8 cellular contexts compared by ENCODE assay signal in the genomic region with DNA sequence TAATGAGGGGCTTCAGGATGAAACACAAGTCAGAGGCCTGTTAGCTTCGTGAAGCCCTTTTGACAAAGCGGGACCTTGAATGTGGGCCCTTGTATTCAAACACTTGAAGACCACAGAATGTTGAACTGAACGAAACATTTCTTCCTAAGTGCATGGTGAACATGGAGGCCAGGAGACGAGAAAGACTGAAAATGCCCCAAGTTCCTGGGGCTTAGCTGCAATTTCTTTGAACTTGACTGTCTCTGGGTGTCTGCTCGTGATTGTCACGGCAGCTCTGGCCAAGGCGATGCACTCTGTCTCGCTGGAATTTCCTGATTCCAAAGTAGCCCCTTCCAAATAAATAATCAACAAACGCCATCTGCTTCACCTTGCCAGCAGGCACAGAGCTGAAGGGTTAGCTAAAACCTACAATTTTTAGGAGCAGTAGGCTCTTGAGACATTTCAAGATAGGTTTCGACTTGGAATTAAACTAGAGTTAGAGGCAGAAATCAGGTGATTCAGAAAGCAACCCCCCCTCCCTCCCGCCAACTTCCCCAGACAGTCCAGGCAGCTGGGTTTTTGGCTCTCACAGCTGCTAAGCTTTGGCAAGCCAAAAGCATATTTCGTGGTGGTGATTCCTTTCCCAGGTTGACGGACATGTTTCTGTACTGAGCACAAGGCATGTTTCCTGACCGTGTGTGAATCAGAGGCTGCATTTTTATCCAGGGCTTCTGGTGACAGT. TPM values are rescaled to one million over a fixed set of nuclear protein-coding genes. Genes with fewer than 3 reads are reported as not detected.
DNase-seq lines count a peak whose midpoint lies in the region; ATAC-seq, FAIRE-seq and TF ChIP-seq lines count a peak whose summit lies in the region.

No MANE protein-coding gene starts in this region.

- no TSS peak for BruUV-seq in PC-3 (replicated peaks; lab: Mats Ljungman, UMichigan)

- DNase-seq in NCI-H748 (lab: John Stamatoyannopoulos, UW; ENCODE audit: unreplicated experiment): peak; percentile 54
- no peak for DNase-seq in NCI-H748 treated with DMSO at 0.1 percent for 48 hours (lab: John Stamatoyannopoulos, UW)
- DNase-seq in PC-3: peak; percentile 94
- DNase-seq in GM12892 (ENCODE audit: insufficient read length): no peak
- no peak for DNase-seq in activated CD4-positive, CD25-positive, alpha-beta regulatory T cell treated with anti-CD3 and anti-CD28 coated beads, Interleukin-2, amount 50 U/mL, for 72 hours

- no peaks in the 10 kb centered on the region for H3K9me2 ChIP-seq in PC-3 (replicated peaks; ENCODE audit: low read length)

- H4K20me1 ChIP-seq in PC-3 (ENCODE audit: low read length): no peaks in the 10 kb centered on the region

- H3K79me2 ChIP-seq in PC-3 (ENCODE audit: low read length): peaks cover 19% of the 10 kb centered on the region

- CTCF ChIA-PET in PC-3 (lab: Charles Lee): interaction anchor here (1.2 kb wide), 1 partner anchor 18 kb away, joined by 5 read pairs; no protein-coding TSS in a partner anchor

- H3K4me3 ChIP-seq in PC-3 (ENCODE audit: low read length) (peak overlapping the region; percentile 59), duodenal mucosa (ENCODE audit: low read depth in 1 of 2, low read length in 2 of 2) (no peak overlapping the region), muscle layer of duodenum (ENCODE audit: low read depth in 1 of 2, low read length in 2 of 2) (peak overlapping the region in 1 of 2 donors; percentile 4)

- H3K9ac ChIP-seq in PC-3 (ENCODE audit: low read length): peak overlapping the region; percentile 85
- peak overlapping the region; percentile 54 to 65 for H3K9ac ChIP-seq in duodenal mucosa (ENCODE audit: low read depth in 1 of 2, low read length in 2 of 2)

- peaks cover 34% of the 10 kb centered on the region for H3F3A ChIP-seq in PC-3 (ENCODE audit: low read length, unreplicated experiment)

- peaks cover 98% of the 10 kb centered on the region for H3K4me1 ChIP-seq in PC-3 (ENCODE audit: insufficient read depth, low read length)
- H3K4me1 ChIP-seq in duodenal mucosa (ENCODE audit: control insufficient read depth in 1 of 2, insufficient read depth in 2 of 2, low read length in 2 of 2): peaks cover 74 to 82% of the 10 kb centered on the region in 2 donors
- H3K4me1 ChIP-seq in muscle layer of duodenum (ENCODE audit: control insufficient read depth in 1 of 2, insufficient read depth in 2 of 2, low read length in 2 of 2): peaks cover 61 to 81% of the 10 kb centered on the region in 2 donors

- H3K9me3 ChIP-seq in PC-3 (ENCODE audit: low read length) (no peaks in the 10 kb centered on the region), duodenal mucosa (ENCODE audit: control insufficient read depth in 1 of 2, low read length in 2 of 2) (no peaks in the 10 kb centered on the region), muscle layer of duodenum (ENCODE audit: control insufficient read depth in 1 of 2, low read length in 2 of 2) (no peaks in the 10 kb centered on the region)

- no peak for TF ChIP-seq POLR2A in GM12892 (IDR thresholded peaks at IDR 0.05; ENCODE audit: low read depth, low read length)

- H3K27ac ChIP-seq in PC-3 (ENCODE audit: low read length) (peak overlapping the region; percentile 94), duodenal mucosa (ENCODE audit: low read depth, low read length) (peak overlapping the region; percentile 48), muscle layer of duodenum (ENCODE audit: low read length) (peak overlapping the region; percentile 96)

- POLR2A ChIA-PET in PC-3 (lab: Charles Lee; ENCODE audit: unreplicated experiment): interaction anchor here (0.5 kb wide), 2 partner anchors 13 to 15 kb away, joined by 9 to 12 read pairs; no protein-coding TSS in a partner anchor

- H3K36me3 ChIP-seq in PC-3 (ENCODE audit: low read depth, low read length): no peaks in the 10 kb centered on the region
- H3K36me3 ChIP-seq in duodenal mucosa (ENCODE audit: control insufficient read depth in 1 of 2, insufficient read depth in 2 of 2, low read length in 2 of 2): no peaks in the 10 kb centered on the region
- H3K36me3 ChIP-seq in muscle layer of duodenum (ENCODE audit: control insufficient read depth in 1 of 2, insufficient read depth in 2 of 2, low read length in 2 of 2): peaks cover 0 to 10% of the 10 kb centered on the region in 2 donors

- FAIRE-seq in GM12892 (lab: Jason Lieb, UNC): no peak

- peak overlapping the region; percentile 81 for H3K4me2 ChIP-seq in PC-3 (ENCODE audit: low read length)

- TF ChIP-seq CTCF in PC-3 (conservative IDR thresholded peaks at IDR 0.05; ENCODE audit: low read depth, low read length): no peak

- H2AFZ ChIP-seq in PC-3 (ENCODE audit: low read length): peak overlapping the region; percentile 52

- H3K27me3 ChIP-seq in PC-3 (ENCODE audit: low read length) (no peaks in the 10 kb centered on the region), duodenal mucosa (ENCODE audit: control insufficient read depth in 1 of 2, insufficient read depth in 2 of 2, low read length in 2 of 2) (no peaks in the 10 kb centered on the region), muscle layer of duodenum (ENCODE audit: low read depth, low read length) (no peaks in the 10 kb centered on the region)

- no peak for ATAC-seq in PC-3
- ATAC-seq in HG03378 (IDR thresholded peaks at IDR 0.05; ENCODE audit: unreplicated experiment): no peak

- intact Hi-C loops in PC-3 (cut with micrococcal nuclease): loop anchor here (1.0 to 2.0 kb wide), 2 partner anchors 9 to 27 kb away; no protein-coding TSS in a partner anchor

RNA-seq across cellular contexts. Expression of gene IRF2BPL, which starts 13.5 kb away (rescaled TPM):
- 113 and 146 TPM in 2 replicates for total RNA-seq in PC-3 (2014; rRNA removed)
- 3.9 TPM for polyA plus RNA-seq in GM12892 (2012; ENCODE audit: missing spikeins)

RNA-seq across cellular contexts. Expression of gene CIPC, which starts 56.1 kb away (rescaled TPM):
- 26.0 and 26.6 TPM in 2 replicates for total RNA-seq in PC-3 (2014; rRNA removed)
- 11.6 TPM for polyA plus RNA-seq in GM12892 (2012; ENCODE audit: missing spikeins)

Comparison
In these comparisons a context has a peak if more than half of its experiments do, and no peak if none do; other contexts are left out.
1. DNase-seq: peak in NCI-H748 (single experiment) and PC-3 (single experiment); none in NCI-H748 treated with DMSO at 0.1 percent for 48 hours (single experiment), GM12892 (single experiment) and activated CD4-positive, CD25-positive, alpha-beta regulatory T cell treated with anti-CD3 and anti-CD28 coated beads, Interleukin-2, amount 50 U/mL, for 72 hours (single experiment).
2. Peak in every context shown above with its lines, with median percentiles within 50 percentile points of each other: H3K27ac ChIP-seq.